1 cellular context compared by ENCODE assay signal in genomic region chr9:27528278-27528885, GRCh38.
TF ChIP-seq lines count a peak whose summit lies in the region.

No MANE protein-coding gene starts in this region.

TF ChIP-seq in GM12878, 131 proteins besides CTCF, POLR2A, EP300 and RAD21 (continued from another document):
- TF ChIP-seq, protein P1, sequence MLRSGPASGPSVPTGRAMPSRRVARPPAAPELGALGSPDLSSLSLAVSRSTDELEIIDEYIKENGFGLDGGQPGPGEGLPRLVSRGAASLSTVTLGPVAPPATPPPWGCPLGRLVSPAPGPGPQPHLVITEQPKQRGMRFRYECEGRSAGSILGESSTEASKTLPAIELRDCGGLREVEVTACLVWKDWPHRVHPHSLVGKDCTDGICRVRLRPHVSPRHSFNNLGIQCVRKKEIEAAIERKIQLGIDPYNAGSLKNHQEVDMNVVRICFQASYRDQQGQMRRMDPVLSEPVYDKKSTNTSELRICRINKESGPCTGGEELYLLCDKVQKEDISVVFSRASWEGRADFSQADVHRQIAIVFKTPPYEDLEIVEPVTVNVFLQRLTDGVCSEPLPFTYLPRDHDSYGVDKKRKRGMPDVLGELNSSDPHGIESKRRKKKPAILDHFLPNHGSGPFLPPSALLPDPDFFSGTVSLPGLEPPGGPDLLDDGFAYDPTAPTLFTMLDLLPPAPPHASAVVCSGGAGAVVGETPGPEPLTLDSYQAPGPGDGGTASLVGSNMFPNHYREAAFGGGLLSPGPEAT (IDR thresholded peaks at IDR 0.05; ENCODE audit: low read depth), result 0 out of 2 replicates have a peak, but pooled peaks have one; percentile 10
- TF ChIP-seq POLR2AphosphoS2 (IDR thresholded peaks at IDR 0.05; ENCODE audit: low read depth, low read length), result no peak
- no peak for TF ChIP-seq CEBPB (IDR thresholded peaks at IDR 0.05; ENCODE audit: borderline replicate concordance in 1 of 2, low read depth in 2 of 2, low read length in 2 of 2)
- no peak for TF ChIP-seq CUX1 (IDR thresholded peaks at IDR 0.05; ENCODE audit: insufficient replicate concordance, low read depth, low read length)
- TF ChIP-seq KAT2A (conservative IDR thresholded peaks at IDR 0.05; ENCODE audit: control insufficient read depth, low read depth, low read length), result no peak
- TF ChIP-seq ZBED1 (IDR thresholded peaks at IDR 0.05; ENCODE audit: borderline replicate concordance), result no peak
- TF ChIP-seq HDAC6 (IDR thresholded peaks at IDR 0.05; ENCODE audit: unreplicated experiment), result peak; percentile 87
- TF ChIP-seq IKZF1 (conservative IDR thresholded peaks at IDR 0.05), result peak; percentile 46; the same call in 1 of the 2 replicates
- TF ChIP-seq IKZF2 (IDR thresholded peaks at IDR 0.05), result peak; percentile 55 to 60; a peak in 2 of 4 replicates
- no peak for TF ChIP-seq SUPT20H (IDR thresholded peaks at IDR 0.05; ENCODE audit: borderline replicate concordance, control insufficient read depth, low read depth, low read length)
- TF ChIP-seq EGR1 (IDR thresholded peaks at IDR 0.05; ENCODE audit: borderline replicate concordance in 1 of 2, low read depth in 2 of 2, low read length in 2 of 2), result 0 out of 3 replicates have a peak, but pooled peaks of 1 of the 2 experiments have one; percentile 24
- TF ChIP-seq RUNX3 (IDR thresholded peaks at IDR 0.05; ENCODE audit: low read length), result peak; percentile 48
